Comparison of ENCODE assay signal across 8 cellular contexts in the genomic region with DNA sequence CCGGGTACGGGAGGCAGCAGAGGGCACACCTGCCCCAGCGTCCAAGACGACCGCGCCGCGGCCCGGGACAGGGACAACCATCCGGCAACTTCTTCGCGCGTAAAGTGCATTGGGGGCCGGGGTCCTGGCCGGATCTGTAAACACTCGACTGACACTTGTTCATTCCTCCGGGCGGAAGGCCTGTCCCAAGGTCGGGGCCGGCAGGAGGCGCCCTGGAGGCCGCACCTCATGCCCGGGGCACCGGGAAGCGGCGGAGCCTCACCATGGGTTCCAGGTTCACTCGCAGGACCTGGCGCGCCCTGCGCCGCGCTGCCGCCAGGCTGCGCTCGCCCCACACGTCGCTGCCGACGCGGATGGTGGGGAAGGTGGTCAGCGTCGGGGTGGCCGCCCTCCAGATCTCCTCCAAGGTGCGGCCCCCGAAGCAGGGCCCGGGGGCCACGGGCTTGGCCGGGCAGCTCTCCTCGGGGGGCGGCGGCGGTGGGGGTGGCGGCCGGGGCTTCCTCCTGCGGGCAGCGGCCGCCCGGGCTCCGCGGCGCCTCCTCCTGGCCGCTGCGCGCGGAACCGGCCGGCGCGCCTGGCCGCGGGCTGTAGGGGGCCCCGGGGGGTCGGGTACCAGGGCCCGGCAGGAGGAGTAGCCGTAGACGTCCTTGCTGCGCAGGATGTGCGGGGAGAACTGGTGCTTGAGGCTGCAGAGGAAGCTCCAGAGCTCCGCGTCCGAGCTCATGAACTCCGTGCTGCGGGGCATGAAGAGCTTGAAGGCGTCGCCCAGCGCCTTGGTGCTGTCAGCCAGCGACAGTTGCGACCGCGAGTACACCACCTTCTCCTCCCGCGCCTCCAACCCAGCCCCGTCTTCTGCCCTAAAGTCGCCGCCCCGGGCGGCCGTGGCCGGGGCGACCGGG. TPM values are rescaled to one million over a fixed set of nuclear protein-coding genes. Genes with fewer than 3 reads are reported as not detected.
A peak's percentile ranks its signal among the peaks of the same experiment; 100 is the strongest.
DNase-seq lines count a peak whose midpoint lies in the region; ATAC-seq and TF ChIP-seq lines count a peak whose summit lies in the region.

No MANE protein-coding gene starts in this region.

- TF ChIP-seq CTCF in GM06990 (IDR thresholded peaks at IDR 0.05; ENCODE audit: insufficient read depth, low read length, poor library complexity, severe bottlenecking), result peak; percentile 84

- 0% methylated on average over 58 to 101 of the region's 101 CpGs for WGBS in aorta, 2 donors

- no peaks in the 10 kb centered on the region for H3K9me3 ChIP-seq in adipocyte (ENCODE audit: control insufficient read depth, low read length)
- H3K9me3 ChIP-seq in aorta (ENCODE audit: control insufficient read depth, low read length), result no peaks in the 10 kb centered on the region

- peak overlapping the region; percentile 96 for H3K4me3 ChIP-seq in GM06990 (replicated peaks; ENCODE audit: low read depth, low read length)
- H3K4me3 ChIP-seq in adipocyte (ENCODE audit: low read length), result peak overlapping the region; percentile 95
- peak overlapping the region; percentile 56 to 79 for H3K4me3 ChIP-seq in aorta (ENCODE audit: low read length in 2 of 2)

- H3K27ac ChIP-seq in aorta (ENCODE audit: low read depth in 1 of 2, low read length in 2 of 2), result peak overlapping the region; percentile 58 to 96

- H3K36me3 ChIP-seq in GM06990 (ENCODE audit: control insufficient read depth, insufficient read depth, low read length), result no peaks in the 10 kb centered on the region
- no peaks in the 10 kb centered on the region for H3K36me3 ChIP-seq in adipocyte (ENCODE audit: control insufficient read depth, insufficient read depth, low read length, severe bottlenecking)
- H3K36me3 ChIP-seq in aorta (ENCODE audit: control insufficient read depth in 1 of 2, insufficient read depth in 2 of 2, low read length in 1 of 2), result no peaks in the 10 kb centered on the region

- intact Hi-C loops in left ventricle myocardium superior (cut with micrococcal nuclease), result loop anchor here (10.0 kb wide), 1 partner anchor 75 kb away; no protein-coding TSS in a partner anchor
- intact Hi-C loops in aorta (cut with DNase I), result loop anchor here (2.0 to 10.0 kb wide), 6 partner anchors 57 to 507 kb away; a partner anchor contains a TSS

- DNase-seq in GM06990 (ENCODE audit: extremely low read depth, insufficient read length) (peak; percentile 93), GOT3 (lab: John Stamatoyannopoulos, UW) (peak; percentile 24), LHCN-M2 (ENCODE audit: low read depth) (peak; percentile 81), SW 1271 (lab: John Stamatoyannopoulos, UW) (peak; percentile 51 to 68), adipocyte (ENCODE audit: low read depth) (peak; percentile 84), left ventricle myocardium superior (peak; percentile 87), putamen (ENCODE audit: low spot score) (peak; percentile 28), aorta (peak; percentile 81 to 93)

- H3K4me1 ChIP-seq in adipocyte (ENCODE audit: control insufficient read depth, insufficient read depth, low read length) (peaks cover 36% of the 10 kb centered on the region), aorta (ENCODE audit: control insufficient read depth in 1 of 2, insufficient read depth in 2 of 2, low read length in 2 of 2) (peaks cover 0 to 2% of the 10 kb centered on the region in 2 donors)

- H3K27me3 ChIP-seq in GM06990 (replicated peaks; ENCODE audit: control insufficient read depth, insufficient read depth, low read length) (no peaks in the 10 kb centered on the region), adipocyte (replicated peaks; ENCODE audit: control insufficient read depth, insufficient read depth, low read length) (no peaks in the 10 kb centered on the region), aorta (ENCODE audit: control insufficient read depth in 1 of 2, insufficient read depth in 2 of 2, low read length in 1 of 2) (no peaks in the 10 kb centered on the region)

- H3K9ac ChIP-seq in adipocyte (ENCODE audit: low read length), result peak overlapping the region; percentile 99

- peak; percentile 66 for ATAC-seq in left ventricle myocardium superior
- peak; percentile 83 for ATAC-seq in aorta (ENCODE audit: low FRiP score)

RNA-seq across cellular contexts. Expression of a gene that starts 0.7 kb away (rescaled TPM):
- 44.4 and 54.9 TPM in 2 replicates for total RNA-seq in LHCN-M2 (2014; rRNA removed)
- 26.7 TPM for polyA plus RNA-seq in LHCN-M2 (2012)
- total RNA-seq in left ventricle myocardium superior, result 6.4 TPM
- total RNA-seq in aorta, result 10 to 100 TPM; 22.1 to 31.6 TPM
- polyA plus RNA-seq in aorta, result 10 to 100 TPM in 1 of 2 donors, 1 to 10 TPM in 1; 6.8 to 15.7 TPM

Comparison
In these comparisons a context has a peak if more than half of its experiments do, and no peak if none do; other contexts are left out.
1. Peak in every context shown above with its lines: DNase-seq, ATAC-seq, H3K4me3 ChIP-seq and H3K27ac ChIP-seq.
2. DNase-seq: peak in every context shown above with its lines; median percentile 93 in GM06990; 87 in left ventricle myocardium superior; 87 in aorta; 84 in adipocyte; 81 in LHCN-M2; 60 in SW 1271; 28 in putamen; 24 in GOT3.